In genomic region chr3:42688487-42689420, GRCh38 we compare ENCODE assay signal across 18 cellular contexts. TPM values are rescaled to one million over a fixed set of nuclear protein-coding genes. Genes with fewer than 3 reads are reported as not detected.
"Had no signal": no experiment of that assay in that cellular context is flagged by ENCODE, and none has a peak within 500 bp of the region (broad histone marks: within the 10 kb centered on the region; RNA-seq: fewer than 3 reads in every experiment).

No MANE protein-coding gene starts in this region.

- H3K36me3 ChIP-seq: colonic mucosa, heart right ventricle, uterus had no signal

- H3K27ac ChIP-seq: colonic mucosa, skin epidermis, uterus had no signal

- H3K27me3 ChIP-seq: colonic mucosa, uterus had no signal

- H3K4me1 ChIP-seq: colonic mucosa had no signal

- ATAC-seq: heart right ventricle, T-helper 17 cell had no signal

- H3K4me3 ChIP-seq: colonic mucosa, heart right ventricle, skin epidermis, uterus had no signal

- H3K9me3 ChIP-seq: colonic mucosa, heart right ventricle, uterus had no signal

- DNase-seq: activated B cell treated with CpG ODN at 0.5 μM for 24 hours; activated CD4-positive, alpha-beta T cell treated with anti-CD3 and anti-CD28 coated beads, Interleukin-2, amount 10 ng/mL, durations not matched to agents 24 days and 14 days; activated gamma-delta T cell; activated T-cell treated with anti-CD3 and anti-CD28 coated beads for 4 hours; colonic mucosa; effector CD4-positive, alpha-beta T cell; foreskin melanocyte; islet precursor cell; midbrain; naive B cell; T-helper 17 cell; uterus had no signal

RNA-seq across cellular contexts. Expression of gene KLHL40, which starts 3.4 kb away (rescaled TPM):
- total RNA-seq: activated B cell treated with CpG ODN at 0.5 μM for 24 hours; activated CD4-positive, alpha-beta T cell treated with anti-CD3 and anti-CD28 coated beads, Interleukin-2, amount 10 ng/mL, durations not matched to agents 24 days and 14 days; astrocyte; colonic mucosa; endothelial cell of umbilical vein; lower leg skin; T-helper 17 cell; uterus had no signal
- polyA plus RNA-seq: endothelial cell of umbilical vein had no signal

RNA-seq across cellular contexts. Expression of gene HHATL, which starts 13.8 kb away (rescaled TPM):
- total RNA-seq: activated B cell treated with CpG ODN at 0.5 μM for 24 hours; activated CD4-positive, alpha-beta T cell treated with anti-CD3 and anti-CD28 coated beads, Interleukin-2, amount 10 ng/mL, durations not matched to agents 24 days and 14 days; astrocyte; endothelial cell of umbilical vein; omental fat pad; T-helper 17 cell had no signal
- polyA plus RNA-seq: endothelial cell of umbilical vein had no signal
